8 cellular contexts compared by ENCODE assay signal in genomic region chr9:129321511-129322021, GRCh38.
A peak's percentile ranks its signal among the peaks of the same experiment; 100 is the strongest.
DNase-seq lines count a peak whose midpoint lies in the region; ATAC-seq, FAIRE-seq and TF ChIP-seq lines count a peak whose summit lies in the region.

No MANE protein-coding gene starts in this region.

- H3K36me3 Mint-ChIP-seq in activated T-helper 17 cell treated with anti-CD3 and anti-CD28 coated beads, Interleukin-2, amount 50 U/mL, for 72 hours (ENCODE audit: low read depth) = no peaks in the 10 kb centered on the region

- H3K27me3 ChIP-seq in H7 (ENCODE audit: control insufficient read depth, insufficient read depth, low read length) (peaks cover 3% of the 10 kb centered on the region; the same call in 1 of the 2 replicates), spleen (replicated peaks in 1 of 7) (peaks cover 0 to 23% (median 0%) of the 10 kb centered on the region in 7 donors)

- H3K4me3 Mint-ChIP-seq in activated T-helper 17 cell treated with anti-CD3 and anti-CD28 coated beads, Interleukin-2, amount 50 U/mL, for 72 hours = peak overlapping the region; percentile 77

- H3K36me3 ChIP-seq in H7 (replicated peaks; ENCODE audit: control insufficient read depth, insufficient read depth, low read length) = no peaks in the 10 kb centered on the region
- H3K36me3 ChIP-seq in spleen = no peaks in the 10 kb centered on the region

- H3K4me3 ChIP-seq in H7 (ENCODE audit: insufficient read depth, low read depth, low read length) = no peak overlapping the region
- H3K4me3 ChIP-seq in spleen = peak overlapping the region in 5 of 8 donors; percentile 33 to 68 (median 37)

- FAIRE-seq in GM12892 (lab: Jason Lieb, UNC) = no peak

- H3K4me1 ChIP-seq in spleen = peaks cover 14 to 70% (median 39%) of the 10 kb centered on the region in 6 donors

- peak overlapping the region in 7 of 8 donors; percentile 51 to 84 (median 81) for H3K27ac ChIP-seq in spleen

- no peak overlapping the region for H3K27ac Mint-ChIP-seq in activated T-helper 17 cell treated with anti-CD3 and anti-CD28 coated beads, Interleukin-2, amount 50 U/mL, for 72 hours

- no peak for TF ChIP-seq CTCF in spleen (IDR thresholded peaks at IDR 0.05 in 8 of 11, conservative IDR thresholded peaks at IDR 0.05 in 3 of 11)

- TF ChIP-seq POLR2A in spleen (IDR thresholded peaks at IDR 0.05) (no peak), GM12892 (IDR thresholded peaks at IDR 0.05; ENCODE audit: low read depth, low read length) (no peak)

- H3K4me1 Mint-ChIP-seq in activated T-helper 17 cell treated with anti-CD3 and anti-CD28 coated beads, Interleukin-2, amount 50 U/mL, for 72 hours = peaks cover 7% of the 10 kb centered on the region

- WGBS in spleen, 5 donors = 88 to 95% (median 93%) methylated on average over 11 of the region's 11 CpGs

- H3K27me3 Mint-ChIP-seq in activated T-helper 17 cell treated with anti-CD3 and anti-CD28 coated beads, Interleukin-2, amount 50 U/mL, for 72 hours = no peaks in the 10 kb centered on the region

- no peaks in the 10 kb centered on the region for H3K9me3 Mint-ChIP-seq in activated T-helper 17 cell treated with anti-CD3 and anti-CD28 coated beads, Interleukin-2, amount 50 U/mL, for 72 hours

- intact Hi-C loops in spleen (cut with DNase I; ENCODE audit: low total_unique reads) = no loop called here

- no peaks in the 10 kb centered on the region for H3K9me3 ChIP-seq in spleen

- peak; percentile 42 for DNase-seq in H7
- DNase-seq in left lobe of liver (ENCODE audit: low spot score) = peak; percentile 89
- DNase-seq in spleen = no peak
- no peak for DNase-seq in SW480 (ENCODE audit: low spot score)
- DNase-seq in GM12892 (ENCODE audit: insufficient read length) = no peak
- no peak for DNase-seq in stimulated activated CD4-positive, alpha-beta T cell treated with anti-CD3 and anti-CD28 coated beads, Interleukin-4, amount 100 ng/mL, for 4 hours

- no peak for ATAC-seq in activated T-helper 17 cell treated with anti-CD3 and anti-CD28 coated beads, Interleukin-2, amount 50 U/mL, for 72 hours (replicated peaks)
- ATAC-seq in left lobe of liver (peak; percentile 60), HG03045 (IDR thresholded peaks at IDR 0.05; ENCODE audit: unreplicated experiment) (no peak)

Comparison
In these comparisons a context has a peak if more than half of its experiments do, and no peak if none do; other contexts are left out.
1. DNase-seq: peak in H7 (single experiment) and left lobe of liver (single experiment); none in spleen (single experiment), SW480 (single experiment), GM12892 (single experiment) and stimulated activated CD4-positive, alpha-beta T cell treated with anti-CD3 and anti-CD28 coated beads, Interleukin-4, amount 100 ng/mL, for 4 hours (0 of 2).